ENCODE assay signal across 13 cellular contexts in the genomic region with DNA sequence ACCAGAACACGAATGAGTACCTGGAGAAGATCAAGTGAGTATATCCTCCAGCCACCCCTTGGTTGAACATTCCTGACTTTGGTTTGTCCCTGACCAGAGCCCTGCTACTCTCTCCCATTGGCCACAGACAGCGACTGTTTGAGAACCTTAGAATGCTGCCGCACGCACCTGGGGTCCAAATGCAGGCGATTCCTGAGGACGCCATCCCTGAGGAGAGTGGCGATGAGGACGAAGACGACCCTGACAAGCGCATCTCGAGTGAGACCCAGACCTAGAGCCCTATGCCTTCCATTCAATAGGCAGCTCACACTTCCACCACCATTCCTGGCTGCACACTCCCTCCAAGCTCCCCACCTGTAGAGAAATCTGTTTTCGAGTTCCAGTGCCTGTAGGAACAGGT. TPM values are rescaled to one million over a fixed set of nuclear protein-coding genes. Genes with fewer than 3 reads are reported as not detected.
A peak's percentile ranks its signal among the peaks of the same experiment; 100 is the strongest.
DNase-seq lines count a peak whose midpoint lies in the region; ATAC-seq and TF ChIP-seq lines count a peak whose summit lies in the region.
"Had no signal": no experiment of that assay in that cellular context is flagged by ENCODE, and none has a peak within 500 bp of the region (broad histone marks: within the 10 kb centered on the region; RNA-seq: fewer than 3 reads in every experiment).

No MANE protein-coding gene starts in this region.

- peaks cover 15% of the 10 kb centered on the region for H3K4me1 ChIP-seq in neural progenitor cell

- no peak overlapping the region for H3K4me2 ChIP-seq in neural progenitor cell

- TF ChIP-seq POLR2A in GM18526 (IDR thresholded peaks at IDR 0.05; ENCODE audit: extremely low read depth, insufficient read length): peak; percentile 26

- no peaks in the 10 kb centered on the region for H3K9me3 ChIP-seq in neural progenitor cell (ENCODE audit: low read depth)
- H3K9me3 ChIP-seq: colonic mucosa, neutrophil had no signal

- DNase-seq in activated naive CD8-positive, alpha-beta T cell treated with anti-CD3 and anti-CD28 coated beads, Interleukin-2, amount 50 U/mL, for 24 hours: no peak
- DNase-seq in neural progenitor cell (ENCODE audit: low spot score): no peak
- DNase-seq in stimulated activated CD4-positive, alpha-beta T cell treated with anti-CD3 and anti-CD28 coated beads, Interleukin-2, amount 100 ng/mL, for 24 hours: no peak
- DNase-seq in midbrain (lab: John Stamatoyannopoulos, UW): no peak
- no peak for DNase-seq in NCI-H1694 (lab: John Stamatoyannopoulos, UW)
- DNase-seq: activated CD4-positive, alpha-beta T cell treated with anti-CD3 and anti-CD28 coated beads, Interleukin-2, amount 10 ng/mL, durations not matched to agents 24 days and 14 days; T-helper 9 cell had no signal

- no peaks in the 10 kb centered on the region for H3K27me3 Mint-ChIP-seq in activated naive CD8-positive, alpha-beta T cell treated with anti-CD3 and anti-CD28 coated beads, Interleukin-2, amount 50 U/mL, for 24 hours
- peaks cover 28% of the 10 kb centered on the region for H3K27me3 Mint-ChIP-seq in neural progenitor cell (ENCODE audit: insufficient read depth, low read depth)
- H3K27me3 Mint-ChIP-seq: activated CD4-positive, alpha-beta T cell treated with anti-CD3 and anti-CD28 coated beads, Interleukin-2, amount 10 ng/mL, durations not matched to agents 24 days and 14 days had no signal

- peaks cover under 1% of the 10 kb centered on the region for H3K27me3 ChIP-seq in neural progenitor cell
- H3K27me3 ChIP-seq: colonic mucosa had no signal

- no peak overlapping the region for H3K4me3 ChIP-seq in neural progenitor cell
- H3K4me3 ChIP-seq: colonic mucosa had no signal

- TF ChIP-seq CTCF in 22Rv1 (IDR thresholded peaks at IDR 0.05): no peak
- no peak for TF ChIP-seq CTCF in neural progenitor cell (IDR thresholded peaks at IDR 0.05)

- H3K4me3 Mint-ChIP-seq in activated naive CD8-positive, alpha-beta T cell treated with anti-CD3 and anti-CD28 coated beads, Interleukin-2, amount 50 U/mL, for 24 hours: no peak overlapping the region
- H3K4me3 Mint-ChIP-seq in neural progenitor cell: no peak overlapping the region
- H3K4me3 Mint-ChIP-seq: activated CD4-positive, alpha-beta T cell treated with anti-CD3 and anti-CD28 coated beads, Interleukin-2, amount 10 ng/mL, durations not matched to agents 24 days and 14 days had no signal

- H3K27ac Mint-ChIP-seq in activated naive CD8-positive, alpha-beta T cell treated with anti-CD3 and anti-CD28 coated beads, Interleukin-2, amount 50 U/mL, for 24 hours: peak overlapping the region; percentile 5
- H3K27ac Mint-ChIP-seq in neural progenitor cell: no peak overlapping the region
- H3K27ac Mint-ChIP-seq: activated CD4-positive, alpha-beta T cell treated with anti-CD3 and anti-CD28 coated beads, Interleukin-2, amount 10 ng/mL, durations not matched to agents 24 days and 14 days had no signal

- H3K36me3 Mint-ChIP-seq in activated naive CD8-positive, alpha-beta T cell treated with anti-CD3 and anti-CD28 coated beads, Interleukin-2, amount 50 U/mL, for 24 hours (ENCODE audit: low read depth): peaks cover 35% of the 10 kb centered on the region
- H3K36me3 Mint-ChIP-seq in neural progenitor cell: peaks cover 42% of the 10 kb centered on the region

- H2AFZ ChIP-seq in neural progenitor cell (replicated peaks): no peak overlapping the region

- H3K9ac ChIP-seq in neural progenitor cell: no peak overlapping the region

- H3K27ac ChIP-seq in 22Rv1: peak overlapping the region; percentile 89
- H3K27ac ChIP-seq in neural progenitor cell: peak overlapping the region; percentile 77
- H3K27ac ChIP-seq: colonic mucosa, neutrophil had no signal

- peaks cover 24% of the 10 kb centered on the region for H3K4me1 Mint-ChIP-seq in activated naive CD8-positive, alpha-beta T cell treated with anti-CD3 and anti-CD28 coated beads, Interleukin-2, amount 50 U/mL, for 24 hours
- peaks cover 30% of the 10 kb centered on the region for H3K4me1 Mint-ChIP-seq in neural progenitor cell

- no peaks in the 10 kb centered on the region for H3K9me3 Mint-ChIP-seq in activated naive CD8-positive, alpha-beta T cell treated with anti-CD3 and anti-CD28 coated beads, Interleukin-2, amount 50 U/mL, for 24 hours
- H3K9me3 Mint-ChIP-seq in neural progenitor cell: no peaks in the 10 kb centered on the region
- H3K9me3 Mint-ChIP-seq: activated CD4-positive, alpha-beta T cell treated with anti-CD3 and anti-CD28 coated beads, Interleukin-2, amount 10 ng/mL, durations not matched to agents 24 days and 14 days had no signal

- H4K20me1 ChIP-seq in neural progenitor cell (ENCODE audit: low read depth): peaks cover 66% of the 10 kb centered on the region

- peaks cover 6% of the 10 kb centered on the region for H3K36me3 ChIP-seq in neural progenitor cell

- no peak for ATAC-seq in activated naive CD8-positive, alpha-beta T cell treated with anti-CD3 and anti-CD28 coated beads, Interleukin-2, amount 50 U/mL, for 24 hours
- ATAC-seq in GM19035 (IDR thresholded peaks at IDR 0.05; ENCODE audit: unreplicated experiment): no peak
- ATAC-seq: Right ventricle myocardium inferior had no signal

- peaks cover 61% of the 10 kb centered on the region for H3F3A ChIP-seq in neural progenitor cell (ENCODE audit: low read depth)

- H3K79me2 ChIP-seq in neural progenitor cell (ENCODE audit: low read depth): peaks cover 35% of the 10 kb centered on the region

RNA-seq across cellular contexts. Expression of a gene that starts 4.5 kb away (rescaled TPM):
- 258 and 542 TPM in 2 replicates for total RNA-seq in neural progenitor cell (ENCODE audit: low replicate concordance)

RNA-seq across cellular contexts. Expression of a gene that starts 30.7 kb away (rescaled TPM):
- total RNA-seq in neural progenitor cell (ENCODE audit: low replicate concordance): 3.8 and 7.6 TPM in 2 replicates

RNA-seq across cellular contexts. Expression of a gene that starts 30.8 kb away (rescaled TPM):
- not detected in 2 replicates for total RNA-seq in neural progenitor cell (ENCODE audit: low replicate concordance)

RNA-seq across cellular contexts. Expression of a gene that starts 39.7 kb away (rescaled TPM):
- 129 and 145 TPM in 2 replicates for total RNA-seq in neural progenitor cell (ENCODE audit: low replicate concordance)
